In the genomic region with DNA sequence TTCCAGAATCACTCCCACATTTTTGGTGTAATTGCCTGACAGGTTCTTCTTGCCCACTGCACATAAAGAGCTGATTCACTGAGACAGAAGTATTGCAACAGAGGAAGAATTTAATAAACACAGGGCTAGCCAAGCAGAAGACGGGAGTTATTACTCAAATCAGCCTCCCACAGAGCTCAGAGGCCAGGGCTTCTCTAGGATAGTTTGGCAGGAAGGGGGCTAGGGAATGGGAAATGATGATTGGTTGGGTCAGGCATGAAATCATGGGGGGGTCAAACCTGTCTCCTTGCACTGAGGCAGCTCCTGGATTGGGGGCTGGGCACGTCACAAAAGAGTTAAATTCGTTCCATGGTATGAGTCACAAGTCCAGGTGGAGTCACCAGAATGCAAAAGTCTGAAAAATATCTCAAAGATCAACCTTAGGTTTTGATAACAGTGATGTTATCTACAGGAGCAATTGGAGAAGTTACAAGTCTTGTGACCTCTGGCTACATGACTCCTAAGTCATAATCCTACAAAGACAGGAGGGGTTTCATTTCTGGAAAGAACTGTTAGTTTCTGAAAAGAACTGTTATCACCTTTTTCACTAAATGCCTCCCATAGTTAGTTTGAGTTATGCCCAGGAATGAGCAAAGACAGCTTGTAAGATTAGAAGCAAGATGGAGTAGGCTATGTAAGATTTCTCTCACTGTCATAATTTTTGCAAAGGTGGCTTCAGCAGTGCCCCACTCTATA, we compare ENCODE assay signal across 1 cellular context.
TF ChIP-seq lines count a peak whose summit lies in the region.

No MANE protein-coding gene starts in this region.

TF ChIP-seq in GM12878, 131 proteins besides CTCF, POLR2A, EP300 and RAD21:
- TF ChIP-seq YY1 (IDR thresholded peaks at IDR 0.05; ENCODE audit: low read depth, low read length) (no peak), KAT2A (conservative IDR thresholded peaks at IDR 0.05; ENCODE audit: control insufficient read depth, low read depth, low read length) (no peak), ZZZ3 (IDR thresholded peaks at IDR 0.05; ENCODE audit: control insufficient read depth, insufficient read length, low read depth) (no peak), CREM (IDR thresholded peaks at IDR 0.05; ENCODE audit: low read depth) (no peak), SMARCA5 (IDR thresholded peaks at IDR 0.05) (no peak), ETV6 (conservative IDR thresholded peaks at IDR 0.05 in 1 of 2, IDR thresholded peaks at IDR 0.05 in 1 of 2; ENCODE audit: borderline replicate concordance in 1 of 2, low read depth in 1 of 2) (no peak), ATF7 (IDR thresholded peaks at IDR 0.05; ENCODE audit: low read depth) (no peak)
- TF ChIP-seq, protein P1, sequence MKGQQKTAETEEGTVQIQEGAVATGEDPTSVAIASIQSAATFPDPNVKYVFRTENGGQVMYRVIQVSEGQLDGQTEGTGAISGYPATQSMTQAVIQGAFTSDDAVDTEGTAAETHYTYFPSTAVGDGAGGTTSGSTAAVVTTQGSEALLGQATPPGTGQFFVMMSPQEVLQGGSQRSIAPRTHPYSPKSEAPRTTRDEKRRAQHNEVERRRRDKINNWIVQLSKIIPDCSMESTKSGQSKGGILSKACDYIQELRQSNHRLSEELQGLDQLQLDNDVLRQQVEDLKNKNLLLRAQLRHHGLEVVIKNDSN (IDR thresholded peaks at IDR 0.05; ENCODE audit: borderline replicate concordance, extremely low read length, insufficient read depth, low read depth, low read length) = no peak
- TF ChIP-seq, protein P2, sequence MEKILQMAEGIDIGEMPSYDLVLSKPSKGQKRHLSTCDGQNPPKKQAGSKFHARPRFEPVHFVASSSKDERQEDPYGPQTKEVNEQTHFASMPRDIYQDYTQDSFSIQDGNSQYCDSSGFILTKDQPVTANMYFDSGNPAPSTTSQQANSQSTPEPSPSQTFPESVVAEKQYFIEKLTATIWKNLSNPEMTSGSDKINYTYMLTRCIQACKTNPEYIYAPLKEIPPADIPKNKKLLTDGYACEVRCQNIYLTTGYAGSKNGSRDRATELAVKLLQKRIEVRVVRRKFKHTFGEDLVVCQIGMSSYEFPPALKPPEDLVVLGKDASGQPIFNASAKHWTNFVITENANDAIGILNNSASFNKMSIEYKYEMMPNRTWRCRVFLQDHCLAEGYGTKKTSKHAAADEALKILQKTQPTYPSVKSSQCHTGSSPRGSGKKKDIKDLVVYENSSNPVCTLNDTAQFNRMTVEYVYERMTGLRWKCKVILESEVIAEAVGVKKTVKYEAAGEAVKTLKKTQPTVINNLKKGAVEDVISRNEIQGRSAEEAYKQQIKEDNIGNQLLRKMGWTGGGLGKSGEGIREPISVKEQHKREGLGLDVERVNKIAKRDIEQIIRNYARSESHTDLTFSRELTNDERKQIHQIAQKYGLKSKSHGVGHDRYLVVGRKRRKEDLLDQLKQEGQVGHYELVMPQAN (conservative IDR thresholded peaks at IDR 0.05) = no peak
- TF ChIP-seq, protein P3, sequence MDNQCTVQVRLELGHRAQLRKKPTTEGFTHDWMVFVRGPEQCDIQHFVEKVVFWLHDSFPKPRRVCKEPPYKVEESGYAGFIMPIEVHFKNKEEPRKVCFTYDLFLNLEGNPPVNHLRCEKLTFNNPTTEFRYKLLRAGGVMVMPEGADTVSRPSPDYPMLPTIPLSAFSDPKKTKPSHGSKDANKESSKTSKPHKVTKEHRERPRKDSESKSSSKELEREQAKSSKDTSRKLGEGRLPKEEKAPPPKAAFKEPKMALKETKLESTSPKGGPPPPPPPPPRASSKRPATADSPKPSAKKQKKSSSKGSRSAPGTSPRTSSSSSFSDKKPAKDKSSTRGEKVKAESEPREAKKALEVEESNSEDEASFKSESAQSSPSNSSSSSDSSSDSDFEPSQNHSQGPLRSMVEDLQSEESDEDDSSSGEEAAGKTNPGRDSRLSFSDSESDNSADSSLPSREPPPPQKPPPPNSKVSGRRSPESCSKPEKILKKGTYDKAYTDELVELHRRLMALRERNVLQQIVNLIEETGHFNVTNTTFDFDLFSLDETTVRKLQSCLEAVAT (IDR thresholded peaks at IDR 0.05) = no peak
- TF ChIP-seq, protein P4, sequence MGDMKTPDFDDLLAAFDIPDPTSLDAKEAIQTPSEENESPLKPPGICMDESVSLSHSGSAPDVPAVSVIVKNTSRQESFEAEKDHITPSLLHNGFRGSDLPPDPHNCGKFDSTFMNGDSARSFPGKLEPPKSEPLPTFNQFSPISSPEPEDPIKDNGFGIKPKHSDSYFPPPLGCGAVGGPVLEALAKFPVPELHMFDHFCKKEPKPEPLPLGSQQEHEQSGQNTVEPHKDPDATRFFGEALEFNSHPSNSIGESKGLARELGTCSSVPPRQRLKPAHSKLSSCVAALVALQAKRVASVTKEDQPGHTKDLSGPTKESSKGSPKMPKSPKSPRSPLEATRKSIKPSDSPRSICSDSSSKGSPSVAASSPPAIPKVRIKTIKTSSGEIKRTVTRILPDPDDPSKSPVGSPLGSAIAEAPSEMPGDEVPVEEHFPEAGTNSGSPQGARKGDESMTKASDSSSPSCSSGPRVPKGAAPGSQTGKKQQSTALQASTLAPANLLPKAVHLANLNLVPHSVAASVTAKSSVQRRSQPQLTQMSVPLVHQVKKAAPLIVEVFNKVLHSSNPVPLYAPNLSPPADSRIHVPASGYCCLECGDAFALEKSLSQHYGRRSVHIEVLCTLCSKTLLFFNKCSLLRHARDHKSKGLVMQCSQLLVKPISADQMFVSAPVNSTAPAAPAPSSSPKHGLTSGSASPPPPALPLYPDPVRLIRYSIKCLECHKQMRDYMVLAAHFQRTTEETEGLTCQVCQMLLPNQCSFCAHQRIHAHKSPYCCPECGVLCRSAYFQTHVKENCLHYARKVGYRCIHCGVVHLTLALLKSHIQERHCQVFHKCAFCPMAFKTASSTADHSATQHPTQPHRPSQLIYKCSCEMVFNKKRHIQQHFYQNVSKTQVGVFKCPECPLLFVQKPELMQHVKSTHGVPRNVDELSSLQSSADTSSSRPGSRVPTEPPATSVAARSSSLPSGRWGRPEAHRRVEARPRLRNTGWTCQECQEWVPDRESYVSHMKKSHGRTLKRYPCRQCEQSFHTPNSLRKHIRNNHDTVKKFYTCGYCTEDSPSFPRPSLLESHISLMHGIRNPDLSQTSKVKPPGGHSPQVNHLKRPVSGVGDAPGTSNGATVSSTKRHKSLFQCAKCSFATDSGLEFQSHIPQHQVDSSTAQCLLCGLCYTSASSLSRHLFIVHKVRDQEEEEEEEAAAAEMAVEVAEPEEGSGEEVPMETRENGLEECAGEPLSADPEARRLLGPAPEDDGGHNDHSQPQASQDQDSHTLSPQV (IDR thresholded peaks at IDR 0.05) = no peak
